Comparison of ENCODE assay signal across 8 cellular contexts in the genomic region with DNA sequence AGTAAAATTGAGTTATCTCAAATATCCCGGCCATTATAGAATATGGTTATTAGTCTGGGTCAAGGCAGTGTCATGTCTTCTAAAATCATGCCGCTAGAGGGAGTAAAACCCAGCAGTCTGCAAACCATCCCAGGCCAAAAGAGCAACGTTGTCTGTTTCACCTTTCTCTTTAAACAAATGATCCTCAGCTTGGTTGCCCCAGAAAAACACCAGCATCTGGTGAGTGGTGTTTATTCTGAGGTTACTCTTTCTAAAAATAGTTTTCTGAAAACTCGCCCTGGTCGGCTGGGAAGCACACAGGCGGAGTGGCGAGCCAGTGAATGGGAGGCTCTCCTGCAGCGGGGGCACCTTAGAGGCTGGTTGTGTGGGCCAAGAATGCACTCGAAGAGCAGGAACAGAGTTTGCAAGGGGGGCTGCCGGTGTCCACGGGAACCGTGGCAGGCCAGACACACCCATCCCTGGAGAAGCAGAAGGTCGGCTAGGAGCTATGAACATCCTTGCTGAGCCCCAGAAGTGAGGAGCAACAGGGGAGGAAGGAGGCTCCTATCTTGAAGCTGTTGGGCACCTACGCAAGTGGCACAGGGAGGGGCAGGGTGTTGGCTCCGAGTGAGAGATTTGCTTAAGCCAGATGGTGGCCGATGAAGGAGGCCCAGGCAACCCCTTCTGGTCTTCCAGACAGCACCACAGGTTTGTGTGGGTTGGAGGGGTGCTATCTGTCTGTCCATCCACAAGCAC.
DNase-seq lines count a peak whose midpoint lies in the region; ATAC-seq and TF ChIP-seq lines count a peak whose summit lies in the region.

No MANE protein-coding gene starts in this region.

- no peaks in the 10 kb centered on the region for H3K36me3 ChIP-seq in NT2/D1 (ENCODE audit: insufficient read depth, insufficient read length, low read length)

- H3K4me1 Mint-ChIP-seq in naive thymus-derived CD8-positive, alpha-beta T cell: peaks cover 41 to 97% (median 88%) of the 10 kb centered on the region in 4 donors

- peak; percentile 36 for DNase-seq in Caki2 (ENCODE audit: low read depth)
- DNase-seq in NT2/D1 (ENCODE audit: low read depth, low spot score): peak; percentile 38
- peak; percentile 63 for DNase-seq in activated CD8-positive, alpha-beta memory T cell treated with anti-CD3 and anti-CD28 coated beads, Interleukin-2, amount 50 U/mL, for 4 hours
- peak; percentile 39 to 66 for DNase-seq in erythroblast (lab: John Stamatoyannopoulos, UW)
- peak; percentile 20 to 87 (median 76) for DNase-seq in naive thymus-derived CD8-positive, alpha-beta T cell
- peak; percentile 77 for DNase-seq in stimulated activated naive CD8-positive, alpha-beta T cell treated with anti-CD3 and anti-CD28 coated beads, Interleukin-15, Interleukin-2, amounts not matched to agents 100 U/mL and 50 U/mL, for 24 hours

- in situ Hi-C loops in Caki2 (cut with HindIII; ENCODE audit: low pct_unique_long_range_greater_than_20kb, low sequenced_read_pairs): no loop called here

- peak overlapping the region; percentile 86 to 95 (median 92) for H3K4me3 Mint-ChIP-seq in naive thymus-derived CD8-positive, alpha-beta T cell

- no peaks in the 10 kb centered on the region for H3K27me3 Mint-ChIP-seq in naive thymus-derived CD8-positive, alpha-beta T cell

- no peaks in the 10 kb centered on the region for H3K27me3 ChIP-seq in NT2/D1 (ENCODE audit: insufficient read depth, insufficient read length)

- no peaks in the 10 kb centered on the region for H3K4me1 ChIP-seq in NT2/D1 (ENCODE audit: insufficient read depth, insufficient read length)

- H3K36me3 Mint-ChIP-seq in naive thymus-derived CD8-positive, alpha-beta T cell: peaks cover 0 to 13% (median 13%) of the 10 kb centered on the region in 3 donors

- POLR2A ChIA-PET in naive thymus-derived CD8-positive, alpha-beta T cell (lab: Charles Lee): interaction anchor here (0.7 to 15.0 kb wide), 36 partner anchors 12 to 440 kb away, joined by 3 to 252 read pairs (median 9); partner anchors contain the start of gene FLI1

- peak; percentile 79 for ATAC-seq in GM19438 (IDR thresholded peaks at IDR 0.05; ENCODE audit: low read depth, unreplicated experiment)
- ATAC-seq in HG03520 (IDR thresholded peaks at IDR 0.05; ENCODE audit: unreplicated experiment): peak; percentile 83
- ATAC-seq in naive thymus-derived CD8-positive, alpha-beta T cell: peak; percentile 64 to 69
- ATAC-seq in stimulated activated naive CD8-positive, alpha-beta T cell treated with anti-CD3 and anti-CD28 coated beads, Interleukin-15, Interleukin-2, amounts not matched to agents 100 U/mL and 50 U/mL, for 24 hours: peak; percentile 60

- H3K9me3 Mint-ChIP-seq in naive thymus-derived CD8-positive, alpha-beta T cell: peaks cover 0 to 5% (median 0%) of the 10 kb centered on the region in 9 donors

- no peak overlapping the region for H3K4me3 ChIP-seq in NT2/D1 (ENCODE audit: insufficient read length, low read depth)

- H3K9ac ChIP-seq in NT2/D1 (ENCODE audit: insufficient read length, low read depth): no peak overlapping the region

- no peaks in the 10 kb centered on the region for H3K9me3 ChIP-seq in NT2/D1 (ENCODE audit: insufficient read depth, low read length)

- TF ChIP-seq POLR2A in erythroblast (IDR thresholded peaks at IDR 0.05; ENCODE audit: low read length): no peak

- peak overlapping the region; percentile 98 to 100 (median 100) for H3K27ac Mint-ChIP-seq in naive thymus-derived CD8-positive, alpha-beta T cell
